ENCODE assay signal across 25 cellular contexts in the genomic region with DNA sequence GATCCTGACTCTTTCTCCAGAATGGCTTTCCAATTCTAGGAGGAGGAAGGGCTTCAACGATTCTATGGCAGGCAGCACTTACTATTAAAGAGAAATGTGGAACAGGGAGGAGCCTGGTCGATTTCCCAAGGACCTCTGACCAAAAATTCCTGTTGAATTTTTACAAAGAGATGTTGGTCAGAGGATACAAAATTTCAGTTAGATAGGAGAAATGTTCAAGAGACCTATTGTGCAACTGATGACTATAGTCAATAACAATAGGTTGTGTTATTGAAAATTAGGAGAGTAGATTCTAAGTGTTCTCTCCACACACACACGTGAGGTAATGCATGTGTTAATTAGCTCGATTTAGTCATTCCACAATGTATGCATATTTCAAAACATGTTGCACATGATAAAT.
DNase-seq lines count a peak whose midpoint lies in the region; ATAC-seq and TF ChIP-seq lines count a peak whose summit lies in the region.
"Had no signal": no experiment of that assay in that cellular context is flagged by ENCODE, and none has a peak within 500 bp of the region (broad histone marks: within the 10 kb centered on the region; RNA-seq: fewer than 3 reads in every experiment).

No MANE protein-coding gene starts in this region.

- no peak for DNase-seq in CD4-positive, CD25-positive, alpha-beta regulatory T cell
- no peak for DNase-seq in CD8-positive, alpha-beta memory T cell
- DNase-seq in fibroblast of mammary gland (ENCODE audit: low read depth) (peak; percentile 61), ACHN (no peak)
- DNase-seq: activated naive CD8-positive, alpha-beta T cell treated with anti-CD3 and anti-CD28 coated beads, Interleukin-2, amount 10 ng/mL, durations not matched to agents 7 days and 5 days; caudate nucleus; DMS 273 treated with DMSO at 0.1 percent for 48 hours; hippocampal formation; left cardiac atrium; NCI-H1436; NCI-H2081 treated with DMSO at 0.1 percent for 48 hours; NCI-H446; NCI-H82; pancreas; spleen; stimulated activated CD4-positive, alpha-beta T cell treated with anti-CD3 and anti-CD28 coated beads, Interleukin-4, amount 100 ng/mL, for 1 hour; substantia nigra; WERI-Rb-1 had no signal

- H3K27ac Mint-ChIP-seq in CD4-positive, CD25-positive, alpha-beta regulatory T cell = peak overlapping the region; percentile 80 to 97 (median 92)
- peak overlapping the region in 5 of 8 donors; percentile 40 to 93 (median 87) for H3K27ac Mint-ChIP-seq in CD8-positive, alpha-beta memory T cell
- H3K27ac Mint-ChIP-seq: activated naive CD8-positive, alpha-beta T cell treated with anti-CD3 and anti-CD28 coated beads, Interleukin-2, amount 10 ng/mL, durations not matched to agents 7 days and 5 days; dendritic cell treated with granulocyte-macrophage colony-stimulating factor and Interleukin-4, amounts not matched to agents 40 ng/mL and 50 ng/mL, for 4 days; memory B cell had no signal

- no peaks in the 10 kb centered on the region for H3K27me3 Mint-ChIP-seq in CD4-positive, CD25-positive, alpha-beta regulatory T cell
- H3K27me3 Mint-ChIP-seq in CD8-positive, alpha-beta memory T cell = peaks cover 0 to 9% of the 10 kb centered on the region in 2 donors

- 0 out of 2 replicates have a peak overlapping the region, but pooled peaks have one; percentile 10 for H3K4me2 ChIP-seq in OCI-LY3 (ENCODE audit: low read length)

- H3K36me3 ChIP-seq in CD4-positive, CD25-positive, alpha-beta regulatory T cell (ENCODE audit: control insufficient read depth, insufficient read depth, low read length) = no peaks in the 10 kb centered on the region
- no peaks in the 10 kb centered on the region for H3K36me3 ChIP-seq in CD8-positive, alpha-beta memory T cell (ENCODE audit: insufficient read depth, low read length)
- H3K36me3 ChIP-seq in OCI-LY3 (replicated peaks; ENCODE audit: low read depth, low read length) = no peaks in the 10 kb centered on the region
- H3K36me3 ChIP-seq: pancreas, spleen, WERI-Rb-1 had no signal

- no peaks in the 10 kb centered on the region for H3K9me3 ChIP-seq in CD4-positive, CD25-positive, alpha-beta regulatory T cell (ENCODE audit: control insufficient read depth in 2 of 2, low read length in 2 of 2)
- H3K9me3 ChIP-seq in CD8-positive, alpha-beta memory T cell (ENCODE audit: low read length) = no peaks in the 10 kb centered on the region
- no peaks in the 10 kb centered on the region for H3K9me3 ChIP-seq in OCI-LY3 (ENCODE audit: insufficient read depth, low read length)
- H3K9me3 ChIP-seq: pancreas, spleen had no signal

- H3K36me3 Mint-ChIP-seq in CD4-positive, CD25-positive, alpha-beta regulatory T cell = no peaks in the 10 kb centered on the region
- no peaks in the 10 kb centered on the region for H3K36me3 Mint-ChIP-seq in CD8-positive, alpha-beta memory T cell
- H3K36me3 Mint-ChIP-seq: activated naive CD8-positive, alpha-beta T cell treated with anti-CD3 and anti-CD28 coated beads, Interleukin-2, amount 10 ng/mL, durations not matched to agents 7 days and 5 days; memory B cell had no signal

- H4K20me1 ChIP-seq in OCI-LY3 (ENCODE audit: insufficient read depth, low read length) = no peaks in the 10 kb centered on the region

- no peaks in the 10 kb centered on the region for H3K27me3 ChIP-seq in CD4-positive, CD25-positive, alpha-beta regulatory T cell (ENCODE audit: control insufficient read depth, insufficient read depth, low read length)
- H3K27me3 ChIP-seq in CD8-positive, alpha-beta memory T cell (ENCODE audit: insufficient read depth, low read length, poor library complexity, severe bottlenecking) = no peaks in the 10 kb centered on the region
- H3K27me3 ChIP-seq in OCI-LY3 (ENCODE audit: low read depth, low read length) = no peaks in the 10 kb centered on the region
- H3K27me3 ChIP-seq: pancreas, spleen had no signal

- H3K27ac ChIP-seq in CD4-positive, CD25-positive, alpha-beta regulatory T cell (ENCODE audit: insufficient read depth, low read length, poor library complexity, severe bottlenecking) = peak overlapping the region; percentile 73
- H3K27ac ChIP-seq in CD8-positive, alpha-beta memory T cell (ENCODE audit: low read depth, low read length) = no peak overlapping the region
- H3K27ac ChIP-seq in OCI-LY3 (ENCODE audit: low read length) = no peak overlapping the region
- H3K27ac ChIP-seq: pancreas, spleen, WERI-Rb-1 had no signal

- peaks cover 17 to 21% (median 21%) of the 10 kb centered on the region in 4 donors for H3K4me1 Mint-ChIP-seq in CD4-positive, CD25-positive, alpha-beta regulatory T cell
- peaks cover 12 to 37% (median 13%) of the 10 kb centered on the region in 3 donors for H3K4me1 Mint-ChIP-seq in CD8-positive, alpha-beta memory T cell

- H3K9me3 Mint-ChIP-seq in CD4-positive, CD25-positive, alpha-beta regulatory T cell = peaks cover 0 to 1% (median 0%) of the 10 kb centered on the region in 7 donors
- H3K9me3 Mint-ChIP-seq in CD8-positive, alpha-beta memory T cell = no peaks in the 10 kb centered on the region
- H3K9me3 Mint-ChIP-seq: activated naive CD8-positive, alpha-beta T cell treated with anti-CD3 and anti-CD28 coated beads, Interleukin-2, amount 10 ng/mL, durations not matched to agents 7 days and 5 days; dendritic cell treated with granulocyte-macrophage colony-stimulating factor and Interleukin-4, amounts not matched to agents 40 ng/mL and 50 ng/mL, for 4 days; memory B cell had no signal

- no peak for TF ChIP-seq CTCF in OCI-LY3 (IDR thresholded peaks at IDR 0.05; ENCODE audit: low read depth, low read length)
- TF ChIP-seq CTCF in fibroblast of mammary gland (conservative IDR thresholded peaks at IDR 0.05; ENCODE audit: control insufficient read depth, insufficient read depth, low read depth, low read length) = no peak

- POLR2A ChIA-PET in CD8-positive, alpha-beta memory T cell (lab: Charles Lee) = interaction anchor here (1.0 kb wide), 1 partner anchor 9 kb away, joined by 3 read pairs; no protein-coding TSS in a partner anchor

- no peaks in the 10 kb centered on the region for H3K79me2 ChIP-seq in OCI-LY3 (ENCODE audit: low read length)

- no peak overlapping the region for H3K9ac ChIP-seq in OCI-LY3 (ENCODE audit: low read length)

- H3K4me3 ChIP-seq in CD4-positive, CD25-positive, alpha-beta regulatory T cell (ENCODE audit: low read depth, low read length) = peak overlapping the region; percentile 56
- no peak overlapping the region for H3K4me3 ChIP-seq in CD8-positive, alpha-beta memory T cell (ENCODE audit: low read length)
- H3K4me3 ChIP-seq in OCI-LY3 (ENCODE audit: low read length) (no peak overlapping the region), fibroblast of mammary gland (ENCODE audit: control insufficient read depth, low read depth, low read length) (no peak overlapping the region)
- H3K4me3 ChIP-seq: pancreas, spleen had no signal

- in situ Hi-C loops in ACHN (cut with HindIII; ENCODE audit: low pct_ligation_motif_present, low pct_unique_long_range_greater_than_20kb, low sequenced_read_pairs) = no loop called here

- CTCF ChIA-PET in CD8-positive, alpha-beta memory T cell (lab: Charles Lee) = interaction anchor here (1.2 to 1.7 kb wide), 3 partner anchors 10 to 62 kb away, joined by 3 to 4 read pairs (median 4); no protein-coding TSS in a partner anchor

- peak overlapping the region in 2 of 4 donors; percentile 8 to 54 for H3K4me3 Mint-ChIP-seq in CD4-positive, CD25-positive, alpha-beta regulatory T cell
- H3K4me3 Mint-ChIP-seq in CD8-positive, alpha-beta memory T cell = no peak overlapping the region
- H3K4me3 Mint-ChIP-seq: activated naive CD8-positive, alpha-beta T cell treated with anti-CD3 and anti-CD28 coated beads, Interleukin-2, amount 10 ng/mL, durations not matched to agents 7 days and 5 days; dendritic cell treated with granulocyte-macrophage colony-stimulating factor and Interleukin-4, amounts not matched to agents 40 ng/mL and 50 ng/mL, for 4 days; memory B cell had no signal

- H3K4me1 ChIP-seq in CD4-positive, CD25-positive, alpha-beta regulatory T cell (ENCODE audit: control insufficient read depth, insufficient read depth, low read length, poor library complexity, severe bottlenecking) = peaks cover 19% of the 10 kb centered on the region
- peaks cover 8% of the 10 kb centered on the region for H3K4me1 ChIP-seq in CD8-positive, alpha-beta memory T cell (ENCODE audit: insufficient read depth, low read length)
- peaks cover 12% of the 10 kb centered on the region for H3K4me1 ChIP-seq in OCI-LY3 (ENCODE audit: low read length)
- H3K4me1 ChIP-seq: pancreas had no signal

- ATAC-seq in CD4-positive, CD25-positive, alpha-beta regulatory T cell (ENCODE audit: low read depth in 2 of 2) = no peak
- no peak for ATAC-seq in HG03097 (IDR thresholded peaks at IDR 0.05; ENCODE audit: low FRiP score, unreplicated experiment)
- ATAC-seq in GM21529 (IDR thresholded peaks at IDR 0.05; ENCODE audit: unreplicated experiment) = no peak
- ATAC-seq: left cardiac atrium, pancreas, Right ventricle myocardium inferior, SK-N-SH treated with all-trans-retinoic acid at 6 μM for 48 hours had no signal

- H2AFZ ChIP-seq in OCI-LY3 (ENCODE audit: low read depth, low read length) = no peak overlapping the region
